Comparison of ENCODE assay signal across 15 cellular contexts in genomic region chr1:64269558-64269884, GRCh38.
DNase-seq lines count a peak whose midpoint lies in the region; ATAC-seq, FAIRE-seq and TF ChIP-seq lines count a peak whose summit lies in the region.
"Had no signal": no experiment of that assay in that cellular context is flagged by ENCODE, and none has a peak within 500 bp of the region (broad histone marks: within the 10 kb centered on the region; RNA-seq: fewer than 3 reads in every experiment).

No MANE protein-coding gene starts in this region.

- H3K9me3 Mint-ChIP-seq in MCF 10A (ENCODE audit: unreplicated experiment): no peaks in the 10 kb centered on the region
- H3K9me3 Mint-ChIP-seq: activated CD4-positive, alpha-beta T cell treated with anti-CD3 and anti-CD28 coated beads, Interleukin-2, amount 10 ng/mL, durations not matched to agents 24 days and 14 days had no signal

- BruUV-seq in MCF 10A (replicated peaks; lab: Mats Ljungman, UMichigan) (no TSS peak), GM12878 (replicated peaks; lab: Mats Ljungman, UMichigan) (no TSS peak)

- intact Hi-C loops in breast epithelium (cut with DNase I; ENCODE audit: low total_unique reads): no loop called here
- intact Hi-C loops in MCF 10A (cut with micrococcal nuclease): loop anchor here (1.0 to 10.0 kb wide), 7 partner anchors 201 to 695 kb away; partner anchors contain the start of genes CACHD1, JAK1 and RAVER2
- intact Hi-C loops in GM12878 (cut with micrococcal nuclease; ENCODE audit: unreplicated experiment): loop anchor here (1.0 to 5.0 kb wide), 4 partner anchors 406 to 808 kb away; no protein-coding TSS in a partner anchor
- intact Hi-C loops in lower lobe of right lung (cut with DNase I): loop anchor here (10.0 kb wide), 1 partner anchor 555 kb away; no protein-coding TSS in a partner anchor

- DNase-seq in breast epithelium (ENCODE audit: low spot score in 2 of 2) (no peak), MCF 10A (ENCODE audit: unreplicated experiment) (no peak), GM12878 (ENCODE audit: low read depth, low spot score) (no peak), lower lobe of right lung (no peak), COLO668 (lab: John Stamatoyannopoulos, UW; ENCODE audit: unreplicated experiment) (no peak), germinal center (ENCODE audit: low spot score) (no peak)

- H3K79me2 ChIP-seq in GM12878 (ENCODE audit: control insufficient read depth, insufficient read depth, low read length): no peaks in the 10 kb centered on the region

- H3K36me3 Mint-ChIP-seq in MCF 10A (ENCODE audit: insufficient read depth, unreplicated experiment): no peaks in the 10 kb centered on the region
- H3K36me3 Mint-ChIP-seq: activated naive CD4-positive, alpha-beta T cell treated with anti-CD3 and anti-CD28 coated beads, Interleukin-2, amount 50 U/mL, for 72 hours; CD14-positive monocyte had no signal

- WGBS in GM12878 (ENCODE audit: insufficient coverage, insufficient replicate concordance, low lambda C conversion rate, missing lambda C conversion rate): 0% methylated on average over 1 of the region's 1 CpG

- TF ChIP-seq CTCF in breast epithelium (IDR thresholded peaks at IDR 0.05): no peak
- no peak for TF ChIP-seq CTCF in MCF 10A (IDR thresholded peaks at IDR 0.05; ENCODE audit: unreplicated experiment)
- TF ChIP-seq CTCF in GM12878 (IDR thresholded peaks at IDR 0.05 in 2 of 3, conservative IDR thresholded peaks at IDR 0.05 in 1 of 3; ENCODE audit: control insufficient read depth in 2 of 3, extremely low read depth in 1 of 3, insufficient read depth in 1 of 3, low read depth in 3 of 3, low read length in 3 of 3): no peak
- no peak for TF ChIP-seq CTCF in lower lobe of right lung (IDR thresholded peaks at IDR 0.05)

- RAD21 ChIA-PET in GM12878 (lab: Charles Lee; ENCODE audit: unreplicated experiment): interaction anchor here (1.0 to 1.8 kb wide), 5 partner anchors 35 to 806 kb away, joined by 3 to 10 read pairs (median 4); no protein-coding TSS in a partner anchor

- H3K27me3 ChIP-seq in breast epithelium (no peaks in the 10 kb centered on the region), GM12878 (replicated peaks in 1 of 2; ENCODE audit: control insufficient read depth in 2 of 2, insufficient read depth in 2 of 2, low read length in 1 of 2) (no peaks in the 10 kb centered on the region), lower lobe of right lung (ENCODE audit: low read depth) (no peaks in the 10 kb centered on the region)

- H3K4me2 ChIP-seq in GM12878 (ENCODE audit: control insufficient read depth, insufficient read depth): no peak overlapping the region

- H3K27ac ChIP-seq in breast epithelium (peak overlapping the region; percentile 5 to 73), GM12878 (ENCODE audit: control insufficient read depth, insufficient read depth) (no peak overlapping the region), lower lobe of right lung (no peak overlapping the region)
- H3K27ac ChIP-seq: 22Rv1, left ventricle myocardium inferior had no signal

- SMC1A ChIA-PET in GM12878 (lab: Charles Lee; ENCODE audit: uncharacterized antibody, unreplicated experiment): interaction anchor here (0.9 to 1.6 kb wide), 3 partner anchors 406 to 554 kb away, joined by 3 to 6 read pairs (median 4); no protein-coding TSS in a partner anchor

- no peak for FAIRE-seq in GM12878 (lab: Jason Lieb, UNC)

- no peaks in the 10 kb centered on the region for H3K4me1 Mint-ChIP-seq in MCF 10A (ENCODE audit: insufficient read depth, unreplicated experiment)
- H3K4me1 Mint-ChIP-seq: activated CD4-positive, alpha-beta T cell treated with anti-CD3 and anti-CD28 coated beads, Interleukin-2, amount 10 ng/mL, durations not matched to agents 24 days and 14 days; naive thymus-derived CD4-positive, alpha-beta T cell had no signal

- no peak overlapping the region for H3K27ac Mint-ChIP-seq in MCF 10A (ENCODE audit: low read depth, unreplicated experiment)
- H3K27ac Mint-ChIP-seq: activated CD4-positive, alpha-beta T cell treated with anti-CD3 and anti-CD28 coated beads, Interleukin-2, amount 10 ng/mL, durations not matched to agents 24 days and 14 days; activated naive CD4-positive, alpha-beta T cell treated with anti-CD3 and anti-CD28 coated beads, Interleukin-2, amount 50 U/mL, for 72 hours; CD14-positive monocyte; naive thymus-derived CD4-positive, alpha-beta T cell had no signal

- H3K4me1 ChIP-seq in breast epithelium (no peaks in the 10 kb centered on the region), GM12878 (ENCODE audit: control insufficient read depth, insufficient read depth, low read length) (no peaks in the 10 kb centered on the region), lower lobe of right lung (no peaks in the 10 kb centered on the region)
- H3K4me1 ChIP-seq: left ventricle myocardium inferior had no signal

- TF ChIP-seq POLR2A in breast epithelium (IDR thresholded peaks at IDR 0.05) (no peak), GM12878 (IDR thresholded peaks at IDR 0.05; ENCODE audit: low read depth, low read length) (no peak)

- H3K4me3 ChIP-seq in breast epithelium: no peak overlapping the region
- no peak overlapping the region for H3K4me3 ChIP-seq in GM12878
- H3K4me3 ChIP-seq in lower lobe of right lung: no peak overlapping the region
- H3K4me3 ChIP-seq: left ventricle myocardium inferior had no signal

- TF ChIP-seq RAD21 in GM12878 (IDR thresholded peaks at IDR 0.05; ENCODE audit: insufficient read depth, low read depth, low read length): no peak

- H3K4me3 Mint-ChIP-seq in MCF 10A (ENCODE audit: unreplicated experiment): no peak overlapping the region
- H3K4me3 Mint-ChIP-seq: activated CD4-positive, alpha-beta T cell treated with anti-CD3 and anti-CD28 coated beads, Interleukin-2, amount 10 ng/mL, durations not matched to agents 24 days and 14 days; CD14-positive monocyte; mesothelial cell of epicardium; naive thymus-derived CD4-positive, alpha-beta T cell had no signal

- no peak overlapping the region for H2AFZ ChIP-seq in GM12878 (ENCODE audit: control insufficient read depth, low read depth, low read length)

- TF ChIP-seq EP300 in GM12878 (IDR thresholded peaks at IDR 0.05; ENCODE audit: borderline replicate concordance in 1 of 2, control insufficient read depth in 1 of 2, low read depth in 2 of 2, low read length in 2 of 2): no peak

- H3K9ac ChIP-seq in GM12878 (ENCODE audit: control insufficient read depth, insufficient read depth, low read length): no peak overlapping the region

- H3K36me3 ChIP-seq in breast epithelium (no peaks in the 10 kb centered on the region), GM12878 (ENCODE audit: control insufficient read depth in 2 of 2, insufficient read depth in 2 of 2, low read length in 1 of 2) (no peaks in the 10 kb centered on the region), lower lobe of right lung (no peaks in the 10 kb centered on the region)
- H3K36me3 ChIP-seq: left ventricle myocardium inferior had no signal

- H3K9me3 ChIP-seq in breast epithelium: no peaks in the 10 kb centered on the region
- no peaks in the 10 kb centered on the region for H3K9me3 ChIP-seq in GM12878 (replicated peaks; ENCODE audit: control insufficient read depth, insufficient read depth, low read length)
- no peaks in the 10 kb centered on the region for H3K9me3 ChIP-seq in lower lobe of right lung
- H3K9me3 ChIP-seq: left ventricle myocardium inferior had no signal

- peak; percentile 14; the same call in 1 of the 3 replicates for ATAC-seq in GM12878
- peak; percentile 64 to 73 for ATAC-seq in lower lobe of right lung
- ATAC-seq in HG03520 (IDR thresholded peaks at IDR 0.05; ENCODE audit: unreplicated experiment): no peak
- no peak for ATAC-seq in GM21423 (IDR thresholded peaks at IDR 0.05; ENCODE audit: unreplicated experiment)

- POLR2A ChIA-PET in MCF 10A (lab: Yijun Ruan, JAX): interaction anchor here (0.6 to 1.2 kb wide), 4 partner anchors 75 to 662 kb away, joined by 3 to 4 read pairs (median 3); partner anchors contain the start of gene RAVER2
- POLR2A ChIA-PET in GM12878 (lab: Charles Lee): no interaction called here

- CTCF ChIA-PET in MCF 10A (lab: Yijun Ruan, JAX) (interaction anchor here (0.5 to 3.0 kb wide), 19 partner anchors 18 to 1082 kb away, joined by 3 to 41 read pairs (median 3); no protein-coding TSS in a partner anchor), GM12878 (lab: Yijun Ruan, JAX) (interaction anchor here (1.0 to 4.6 kb wide), 6 partner anchors 17 to 939 kb away, joined by 3 to 31 read pairs (median 6); no protein-coding TSS in a partner anchor)

- no peaks in the 10 kb centered on the region for H3K27me3 Mint-ChIP-seq in MCF 10A (ENCODE audit: insufficient read depth, unreplicated experiment)

- in situ Hi-C loops in GM12878 (cut with MboI): loop anchor here (5.0 to 25.0 kb wide), 3 partner anchors 403 to 768 kb away; no protein-coding TSS in a partner anchor

- H4K20me1 ChIP-seq in GM12878 (ENCODE audit: control insufficient read depth, insufficient read depth): no peaks in the 10 kb centered on the region

TF ChIP-seq in GM12878, 131 proteins besides CTCF, POLR2A, EP300 and RAD21 (continues in another document):
- no peak for TF ChIP-seq HDAC2 (IDR thresholded peaks at IDR 0.05)
- no peak for TF ChIP-seq USF2 (IDR thresholded peaks at IDR 0.05; ENCODE audit: borderline replicate concordance, low read depth, low read length)
- TF ChIP-seq SMAD5 (IDR thresholded peaks at IDR 0.05; ENCODE audit: low read depth): no peak
- no peak for TF ChIP-seq ZZZ3 (IDR thresholded peaks at IDR 0.05; ENCODE audit: control insufficient read depth, insufficient read length, low read depth)
- no peak for TF ChIP-seq SKIL (IDR thresholded peaks at IDR 0.05; ENCODE audit: low read depth, poor library complexity, severe bottlenecking)

Comparison
In these comparisons a context has a peak if more than half of its experiments do, and no peak if none do; other contexts are left out.
1. H3K27ac ChIP-seq: peak in breast epithelium (2 of 2); none in GM12878 (single experiment) and lower lobe of right lung (single experiment).
2. ATAC-seq: peak in GM12878 (single experiment) and lower lobe of right lung (2 of 2); none in HG03520 (single experiment) and GM21423 (single experiment).